12 cellular contexts compared by ENCODE assay signal in the genomic region with DNA sequence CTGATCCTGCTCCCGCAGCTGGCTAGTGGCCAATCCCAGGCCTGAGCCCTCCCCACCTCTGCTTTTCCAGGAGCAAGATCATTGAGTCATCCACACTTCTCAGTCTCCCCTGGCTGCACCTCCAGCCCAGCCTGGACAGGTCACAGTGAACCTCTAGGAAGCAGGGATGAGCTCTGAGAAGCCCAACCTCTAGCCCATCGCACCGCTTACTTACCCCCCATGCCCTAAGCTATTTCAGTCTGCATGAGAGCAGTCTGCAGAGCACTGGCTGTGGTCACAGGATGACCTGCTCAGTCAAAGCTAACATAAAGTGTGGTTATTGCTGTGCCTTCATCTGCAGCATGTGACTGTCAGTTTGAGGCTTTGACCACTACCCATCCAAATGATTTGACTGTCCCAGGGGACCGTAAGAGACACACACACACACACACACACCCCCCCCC.
A peak's percentile ranks its signal among the peaks of the same experiment; 100 is the strongest.
DNase-seq lines count a peak whose midpoint lies in the region; ATAC-seq and TF ChIP-seq lines count a peak whose summit lies in the region.
"Had no signal": no experiment of that assay in that cellular context is flagged by ENCODE, and none has a peak within 500 bp of the region (broad histone marks: within the 10 kb centered on the region; RNA-seq: fewer than 3 reads in every experiment).

No MANE protein-coding gene starts in this region.

- CTCF ChIA-PET in MCF 10A (lab: Yijun Ruan, JAX) = interaction anchor here (0.6 to 11.3 kb wide), 17 partner anchors 11 to 170 kb away, joined by 3 to 239 read pairs (median 17); no protein-coding TSS in a partner anchor

- TF ChIP-seq CTCF in MCF 10A (IDR thresholded peaks at IDR 0.05; ENCODE audit: unreplicated experiment) (no peak), breast epithelium (IDR thresholded peaks at IDR 0.05) (no peak), left ventricle myocardium inferior (IDR thresholded peaks at IDR 0.05; ENCODE audit: borderline replicate concordance) (no peak), vagina (IDR thresholded peaks at IDR 0.05) (no peak)

- H3K4me1 Mint-ChIP-seq in MCF 10A (ENCODE audit: insufficient read depth, unreplicated experiment) = peaks cover 11% of the 10 kb centered on the region

- H3K4me3 Mint-ChIP-seq in MCF 10A (ENCODE audit: unreplicated experiment) = no peak overlapping the region
- H3K4me3 Mint-ChIP-seq: activated naive CD8-positive, alpha-beta T cell treated with anti-CD3 and anti-CD28 coated beads, Interleukin-2, amount 10 ng/mL, durations not matched to agents 7 days and 5 days; HFFc6 had no signal

- H3K27ac Mint-ChIP-seq in MCF 10A (ENCODE audit: low read depth, unreplicated experiment) = no peak overlapping the region
- H3K27ac Mint-ChIP-seq: activated naive CD8-positive, alpha-beta T cell treated with anti-CD3 and anti-CD28 coated beads, Interleukin-2, amount 10 ng/mL, durations not matched to agents 7 days and 5 days; HFFc6 had no signal

- no peaks in the 10 kb centered on the region for H3K9me3 ChIP-seq in breast epithelium
- no peaks in the 10 kb centered on the region for H3K9me3 ChIP-seq in left ventricle myocardium inferior (replicated peaks)
- H3K9me3 ChIP-seq in vagina = no peaks in the 10 kb centered on the region

- TF ChIP-seq POLR2A in breast epithelium (IDR thresholded peaks at IDR 0.05) = no peak
- TF ChIP-seq POLR2A in vagina (IDR thresholded peaks at IDR 0.05) = no peak

- no peaks in the 10 kb centered on the region for H3K27me3 Mint-ChIP-seq in MCF 10A (ENCODE audit: insufficient read depth, unreplicated experiment)

- no TSS peak for BruUV-seq in MCF 10A (replicated peaks; lab: Mats Ljungman, UMichigan)

- H3K36me3 Mint-ChIP-seq in MCF 10A (ENCODE audit: insufficient read depth, unreplicated experiment) = peaks cover 6% of the 10 kb centered on the region
- H3K36me3 Mint-ChIP-seq: activated naive CD8-positive, alpha-beta T cell treated with anti-CD3 and anti-CD28 coated beads, Interleukin-2, amount 10 ng/mL, durations not matched to agents 7 days and 5 days had no signal

- H3K27ac ChIP-seq in breast epithelium = peak overlapping the region in 1 of 2 donors; percentile 62
- H3K27ac ChIP-seq in left ventricle myocardium inferior (replicated peaks) = peak overlapping the region; percentile 92
- H3K27ac ChIP-seq in vagina = peak overlapping the region; percentile 13
- H3K27ac ChIP-seq: 22Rv1 had no signal

- peak; percentile 52 for DNase-seq in MCF 10A (ENCODE audit: unreplicated experiment)
- no peak for DNase-seq in breast epithelium (ENCODE audit: low spot score in 2 of 2)
- DNase-seq in left ventricle myocardium inferior = no peak
- no peak for DNase-seq in vagina (ENCODE audit: extremely low spot score in 2 of 2)
- no peak for DNase-seq in COLO829 (ENCODE audit: low spot score)
- DNase-seq in hepatic stellate cell (ENCODE audit: low spot score) = no peak
- DNase-seq: activated CD4-positive, alpha-beta T cell treated with anti-CD3 and anti-CD28 coated beads for 4 hours; activated naive CD8-positive, alpha-beta T cell treated with anti-CD3 and anti-CD28 coated beads, Interleukin-2, amount 10 ng/mL, durations not matched to agents 7 days and 5 days; HFFc6 had no signal

- H3K27me3 ChIP-seq in breast epithelium (no peaks in the 10 kb centered on the region), left ventricle myocardium inferior (ENCODE audit: low read depth) (no peaks in the 10 kb centered on the region), vagina (no peaks in the 10 kb centered on the region)

- POLR2A ChIA-PET in MCF 10A (lab: Yijun Ruan, JAX) = interaction anchor here (1.9 kb wide), 1 partner anchor 57 kb away, joined by 7 read pairs; no protein-coding TSS in a partner anchor

- no peak overlapping the region for H3K4me3 ChIP-seq in breast epithelium
- H3K4me3 ChIP-seq in left ventricle myocardium inferior = no peak overlapping the region
- H3K4me3 ChIP-seq in vagina = no peak overlapping the region

- intact Hi-C loops in MCF 10A (cut with micrococcal nuclease) = no loop called here
- intact Hi-C loops in breast epithelium (cut with DNase I; ENCODE audit: low total_unique reads) = loop anchor here (10.0 kb wide), 2 partner anchors 57 to 163 kb away; no protein-coding TSS in a partner anchor
- intact Hi-C loops in left ventricle myocardium inferior (cut with micrococcal nuclease) = loop anchor here (5.0 to 10.0 kb wide), 2 partner anchors 123 to 170 kb away; no protein-coding TSS in a partner anchor
- intact Hi-C loops in vagina (cut with DNase I) = loop anchor here (5.0 kb wide), 2 partner anchors 125 to 170 kb away; no protein-coding TSS in a partner anchor

- no peaks in the 10 kb centered on the region for H3K36me3 ChIP-seq in breast epithelium
- peaks cover 24% of the 10 kb centered on the region for H3K36me3 ChIP-seq in left ventricle myocardium inferior
- H3K36me3 ChIP-seq in vagina = no peaks in the 10 kb centered on the region

- peak; percentile 59 for ATAC-seq in HG03280 (IDR thresholded peaks at IDR 0.05; ENCODE audit: unreplicated experiment)
- ATAC-seq in activated CD4-positive, CD25-positive, alpha-beta regulatory T cell treated with anti-CD3 and anti-CD28 coated beads, Interleukin-2, amount 50 U/mL, for 24 hours = no peak

- no peaks in the 10 kb centered on the region for H3K9me3 Mint-ChIP-seq in MCF 10A (ENCODE audit: unreplicated experiment)
- H3K9me3 Mint-ChIP-seq: activated naive CD8-positive, alpha-beta T cell treated with anti-CD3 and anti-CD28 coated beads, Interleukin-2, amount 10 ng/mL, durations not matched to agents 7 days and 5 days; HFFc6 had no signal

- no peaks in the 10 kb centered on the region for H3K4me1 ChIP-seq in breast epithelium
- H3K4me1 ChIP-seq in left ventricle myocardium inferior = peaks cover 100% of the 10 kb centered on the region
- H3K4me1 ChIP-seq in vagina = peaks cover 16% of the 10 kb centered on the region
